ENCODE assay signal across 18 cellular contexts in genomic region chr19:5062799-5063198, GRCh38.
DNase-seq lines count a peak whose midpoint lies in the region; ATAC-seq and TF ChIP-seq lines count a peak whose summit lies in the region.
"Had no signal": no experiment of that assay in that cellular context is flagged by ENCODE, and none has a peak within 500 bp of the region (broad histone marks: within the 10 kb centered on the region; RNA-seq: fewer than 3 reads in every experiment).

No MANE protein-coding gene starts in this region.

- H3K36me3 ChIP-seq in HEK293 (ENCODE audit: control insufficient read depth in 2 of 2, insufficient read depth in 1 of 2, low read length in 2 of 2), result peaks cover 4 to 20% of the 10 kb centered on the region in 2 experiments; a peak in 2 of 3 replicates

- no peak for DNase-seq in activated T-cell treated with anti-CD3 and anti-CD28 coated beads, Interleukin-2, amount 50 U/mL, for 24 hours
- no peak for DNase-seq in activated T-cell treated with anti-CD3 and anti-CD28 coated beads, Interleukin-2, amount 50 U/mL, for 4 hours
- DNase-seq in endothelial cell (ENCODE audit: low spot score), result no peak
- DNase-seq in stimulated activated naive CD8-positive, alpha-beta T cell treated with anti-CD3 and anti-CD28 coated beads, Interleukin-15, amount 100 ng/mL, for 72 hours, result no peak
- no peak for DNase-seq in activated CD4-positive, CD25-positive, alpha-beta regulatory T cell treated with anti-CD3 and anti-CD28 coated beads, Interleukin-2, amount 50 U/mL, for 72 hours
- DNase-seq: AML-193; Caco-2; Calu3; CD4-positive, alpha-beta T cell; CD8-positive, alpha-beta T cell; DMS79 treated with DMSO at 0.1 percent for 48 hours; GF-D8 had no signal

- peak overlapping the region; percentile 20 for H3K27ac Mint-ChIP-seq in activated T-cell treated with anti-CD3 and anti-CD28 coated beads, Interleukin-2, amount 50 U/mL, for 24 hours
- H3K27ac Mint-ChIP-seq in endothelial cell (ENCODE audit: unreplicated experiment), result no peak overlapping the region
- no peak overlapping the region for H3K27ac Mint-ChIP-seq in stimulated activated naive CD8-positive, alpha-beta T cell treated with anti-CD3 and anti-CD28 coated beads, Interleukin-15, amount 100 ng/mL, for 72 hours
- H3K27ac Mint-ChIP-seq: B cell; CD4-positive, alpha-beta T cell; CD8-positive, alpha-beta T cell had no signal

- H3K36me3 Mint-ChIP-seq in activated T-cell treated with anti-CD3 and anti-CD28 coated beads, Interleukin-2, amount 50 U/mL, for 24 hours (ENCODE audit: low read depth), result peaks cover 46% of the 10 kb centered on the region
- peaks cover 25% of the 10 kb centered on the region for H3K36me3 Mint-ChIP-seq in activated T-cell treated with anti-CD3 and anti-CD28 coated beads, Interleukin-2, amount 50 U/mL, for 4 hours (ENCODE audit: insufficient read depth)
- H3K36me3 Mint-ChIP-seq in endothelial cell (ENCODE audit: low read depth, unreplicated experiment), result peaks cover 28% of the 10 kb centered on the region

- POLR2A ChIA-PET in HEK293 (lab: Yijun Ruan, JAX), result no interaction called here

- no peak overlapping the region for H3K27ac ChIP-seq in HEK293 (ENCODE audit: extremely low read depth, low read depth, low read length)
- H3K27ac ChIP-seq: 22Rv1; A549; BLaER1 treated with 17β-estradiol and CSF1 and Interleukin-3, amounts not matched to agents 10 nM and 100 nM; C4-2B had no signal

- no peak overlapping the region for H3K4me3 Mint-ChIP-seq in activated T-cell treated with anti-CD3 and anti-CD28 coated beads, Interleukin-2, amount 50 U/mL, for 24 hours
- no peak overlapping the region for H3K4me3 Mint-ChIP-seq in activated T-cell treated with anti-CD3 and anti-CD28 coated beads, Interleukin-2, amount 50 U/mL, for 4 hours
- H3K4me3 Mint-ChIP-seq in endothelial cell (ENCODE audit: unreplicated experiment), result peak overlapping the region; percentile 79
- H3K4me3 Mint-ChIP-seq in stimulated activated naive CD8-positive, alpha-beta T cell treated with anti-CD3 and anti-CD28 coated beads, Interleukin-15, amount 100 ng/mL, for 72 hours, result no peak overlapping the region
- H3K4me3 Mint-ChIP-seq: B cell; CD4-positive, alpha-beta T cell; CD8-positive, alpha-beta T cell had no signal

- H3K9me3 ChIP-seq in HEK293 (ENCODE audit: control insufficient read depth, insufficient read depth, low read depth, low read length), result no peaks in the 10 kb centered on the region
- H3K9me3 ChIP-seq: A549, Caco-2 had no signal

- TF ChIP-seq CTCF in HEK293 (tag by site-specific recombination; IDR thresholded peaks at IDR 0.05) (no peak), endothelial cell (IDR thresholded peaks at IDR 0.05; ENCODE audit: unreplicated experiment) (no peak)

- H3K27me3 Mint-ChIP-seq in activated T-cell treated with anti-CD3 and anti-CD28 coated beads, Interleukin-2, amount 50 U/mL, for 24 hours, result no peaks in the 10 kb centered on the region
- H3K27me3 Mint-ChIP-seq in activated T-cell treated with anti-CD3 and anti-CD28 coated beads, Interleukin-2, amount 50 U/mL, for 4 hours (ENCODE audit: low read depth), result no peaks in the 10 kb centered on the region
- H3K27me3 Mint-ChIP-seq in endothelial cell (ENCODE audit: unreplicated experiment), result peaks cover 8% of the 10 kb centered on the region
- H3K27me3 Mint-ChIP-seq in stimulated activated naive CD8-positive, alpha-beta T cell treated with anti-CD3 and anti-CD28 coated beads, Interleukin-15, amount 100 ng/mL, for 72 hours, result no peaks in the 10 kb centered on the region
- H3K27me3 Mint-ChIP-seq: B cell; CD4-positive, alpha-beta T cell had no signal

- H3K4me1 Mint-ChIP-seq in activated T-cell treated with anti-CD3 and anti-CD28 coated beads, Interleukin-2, amount 50 U/mL, for 24 hours (ENCODE audit: low read depth), result no peaks in the 10 kb centered on the region
- no peaks in the 10 kb centered on the region for H3K4me1 Mint-ChIP-seq in activated T-cell treated with anti-CD3 and anti-CD28 coated beads, Interleukin-2, amount 50 U/mL, for 4 hours (ENCODE audit: low read depth)
- H3K4me1 Mint-ChIP-seq in endothelial cell (ENCODE audit: unreplicated experiment), result no peaks in the 10 kb centered on the region
- no peaks in the 10 kb centered on the region for H3K4me1 Mint-ChIP-seq in stimulated activated naive CD8-positive, alpha-beta T cell treated with anti-CD3 and anti-CD28 coated beads, Interleukin-15, amount 100 ng/mL, for 72 hours
- H3K4me1 Mint-ChIP-seq: B cell had no signal

- peaks cover 10% of the 10 kb centered on the region for H3K9me3 Mint-ChIP-seq in activated T-cell treated with anti-CD3 and anti-CD28 coated beads, Interleukin-2, amount 50 U/mL, for 24 hours
- peaks cover 5% of the 10 kb centered on the region for H3K9me3 Mint-ChIP-seq in activated T-cell treated with anti-CD3 and anti-CD28 coated beads, Interleukin-2, amount 50 U/mL, for 4 hours
- H3K9me3 Mint-ChIP-seq in endothelial cell (ENCODE audit: unreplicated experiment), result peaks cover 5% of the 10 kb centered on the region
- peaks cover 10 to 23% of the 10 kb centered on the region in 2 donors for H3K9me3 Mint-ChIP-seq in stimulated activated naive CD8-positive, alpha-beta T cell treated with anti-CD3 and anti-CD28 coated beads, Interleukin-15, amount 100 ng/mL, for 72 hours
- H3K9me3 Mint-ChIP-seq: CD4-positive, alpha-beta T cell had no signal

- CTCF ChIA-PET in HEK293 (lab: Yijun Ruan, JAX), result interaction anchor here (0.7 to 1.1 kb wide), 2 partner anchors 249 to 254 kb away, joined by 3 to 4 read pairs; no protein-coding TSS in a partner anchor

- ATAC-seq in activated T-cell treated with anti-CD3 and anti-CD28 coated beads, Interleukin-2, amount 50 U/mL, for 4 hours, result no peak
- ATAC-seq in stimulated activated naive CD8-positive, alpha-beta T cell treated with anti-CD3 and anti-CD28 coated beads, Interleukin-15, amount 100 ng/mL, for 72 hours, result no peak
- ATAC-seq: A549; CD8-positive, alpha-beta T cell had no signal

- H3K4me1 ChIP-seq in HEK293 (ENCODE audit: control insufficient read depth, insufficient read depth, low read length), result no peaks in the 10 kb centered on the region
- H3K4me1 ChIP-seq: A549, Caco-2 had no signal

- H3K4me3 ChIP-seq in HEK293 (ENCODE audit: low read depth, low read length), result no peak overlapping the region
- H3K4me3 ChIP-seq: A549 had no signal

TF ChIP-seq in HEK293, 187 proteins besides CTCF, POLR2A, EP300 and RAD21:
- TF ChIP-seq SETDB1 (IDR thresholded peaks at IDR 0.05; ENCODE audit: insufficient read length, low read length), result peak; percentile 74
- TF ChIP-seq OSR2 (tag by site-specific recombination; IDR thresholded peaks at IDR 0.05), result no peak
